Comparison of ENCODE assay signal across 14 cellular contexts in genomic region chr11:1953489-1954284, GRCh38. TPM values are rescaled to one million over a fixed set of nuclear protein-coding genes. Genes with fewer than 3 reads are reported as not detected.
A peak's percentile ranks its signal among the peaks of the same experiment; 100 is the strongest.
DNase-seq lines count a peak whose midpoint lies in the region; ATAC-seq and TF ChIP-seq lines count a peak whose summit lies in the region.
"Had no signal": no experiment of that assay in that cellular context is flagged by ENCODE, and none has a peak within 500 bp of the region (broad histone marks: within the 10 kb centered on the region; RNA-seq: fewer than 3 reads in every experiment).

No MANE protein-coding gene starts in this region.

- H3K79me2 ChIP-seq in parathyroid adenoma = no peaks in the 10 kb centered on the region

- TF ChIP-seq CTCF in GM12872 (IDR thresholded peaks at IDR 0.05; ENCODE audit: insufficient read depth, low read depth, low read length) = 0 out of 3 replicates have a peak, but pooled peaks have one; percentile 12
- peak in 2 of 3 experiments; percentile 30 to 46 for TF ChIP-seq CTCF in esophagus muscularis mucosa (IDR thresholded peaks at IDR 0.05)
- peak; percentile 10 for TF ChIP-seq CTCF in parathyroid adenoma (IDR thresholded peaks at IDR 0.05)

- no peak for ATAC-seq in HG03045 (IDR thresholded peaks at IDR 0.05; ENCODE audit: unreplicated experiment)

- intact Hi-C loops in esophagus muscularis mucosa (cut with DNase I) = no loop called here

- H3K36me3 ChIP-seq in esophagus muscularis mucosa = no peaks in the 10 kb centered on the region
- H3K36me3 ChIP-seq in parathyroid adenoma (ENCODE audit: control insufficient read depth, insufficient read depth, low read length) = no peaks in the 10 kb centered on the region

- no peak for TF ChIP-seq POLR2A in esophagus muscularis mucosa (IDR thresholded peaks at IDR 0.05; ENCODE audit: low read depth)

- no peak for TF ChIP-seq EP300 in esophagus muscularis mucosa (IDR thresholded peaks at IDR 0.05)

- no CpG with 5 or more reads among the region's 24 CpGs for WGBS in esophagus muscularis mucosa

- H3K9me3 ChIP-seq in esophagus muscularis mucosa (no peaks in the 10 kb centered on the region), parathyroid adenoma (ENCODE audit: control insufficient read depth, low read length) (no peaks in the 10 kb centered on the region)

- H3K4me3 ChIP-seq in esophagus muscularis mucosa = no peak overlapping the region
- no peak overlapping the region for H3K4me3 ChIP-seq in parathyroid adenoma (ENCODE audit: low read depth, low read length)

- no peak overlapping the region for H2AFZ ChIP-seq in parathyroid adenoma

- H3K4me2 ChIP-seq in parathyroid adenoma (ENCODE audit: low read length) = no peak overlapping the region

- H3K27ac ChIP-seq in esophagus muscularis mucosa (replicated peaks in 1 of 4) = no peak overlapping the region
- no peak overlapping the region for H3K27ac ChIP-seq in parathyroid adenoma

- DNase-seq in NAMALWA (ENCODE audit: low spot score) (peak; percentile 31), esophagus muscularis mucosa (ENCODE audit: extremely low spot score) (no peak), KG1 (lab: John Stamatoyannopoulos, UW) (no peak), DMS79 treated with DMSO at 0.1 percent for 48 hours (lab: John Stamatoyannopoulos, UW) (no peak)
- DNase-seq: activated gamma-delta T cell, DMS79, glutamatergic neuron, H9, mesendoderm, NCI-H774 had no signal

- no peak overlapping the region for H3K9ac ChIP-seq in parathyroid adenoma

- H3K27me3 ChIP-seq in esophagus muscularis mucosa = no peaks in the 10 kb centered on the region
- no peaks in the 10 kb centered on the region for H3K27me3 ChIP-seq in parathyroid adenoma (ENCODE audit: control insufficient read depth, insufficient read depth, low read length)

- H3K4me1 ChIP-seq in esophagus muscularis mucosa (no peaks in the 10 kb centered on the region), parathyroid adenoma (no peaks in the 10 kb centered on the region)

RNA-seq across cellular contexts. Expression of gene MRPL23, which starts 6.6 kb away (rescaled TPM):
- total RNA-seq in esophagus muscularis mucosa = 100 to 1,000 TPM in 1 of 4 donors, 10 to 100 TPM in 3; 82.0 to 153 (median 92.4) TPM

RNA-seq across cellular contexts. Expression of gene TNNT3, which starts 34.2 kb away (rescaled TPM):
- 1 to 10 TPM; 2.8 to 6.0 (median 3.6) TPM for total RNA-seq in esophagus muscularis mucosa
- total RNA-seq: dermis microvascular lymphatic vessel endothelial cell, H9 had no signal

RNA-seq across cellular contexts. Expression of gene H19, which starts 44.0 kb away (rescaled TPM):
- total RNA-seq in esophagus muscularis mucosa = 100 to 1,000 TPM; 372 to 753 (median 391) TPM
